Comparison of ENCODE assay signal across 29 cellular contexts in genomic region chrX:136660896-136661295, GRCh38. TPM values are rescaled to one million over a fixed set of nuclear protein-coding genes. Genes with fewer than 3 reads are reported as not detected.
DNase-seq lines count a peak whose midpoint lies in the region; ATAC-seq and TF ChIP-seq lines count a peak whose summit lies in the region.
"Had no signal": no experiment of that assay in that cellular context is flagged by ENCODE, and none has a peak within 500 bp of the region (broad histone marks: within the 10 kb centered on the region; RNA-seq: fewer than 3 reads in every experiment).

No MANE protein-coding gene starts in this region.

- H3K4me3 Mint-ChIP-seq in activated CD4-positive, alpha-beta T cell treated with anti-CD3 and anti-CD28 coated beads, Interleukin-2, amount 10 ng/mL, durations not matched to agents 7 days and 5 days = peak overlapping the region; percentile 46
- peak overlapping the region; percentile 49 for H3K4me3 Mint-ChIP-seq in CD4-positive, alpha-beta T cell
- H3K4me3 Mint-ChIP-seq in T-cell = peak overlapping the region in 2 of 3 donors; percentile 11 to 25
- no peak overlapping the region for H3K4me3 Mint-ChIP-seq in central memory CD8-positive, alpha-beta T cell
- H3K4me3 Mint-ChIP-seq: mesothelial cell of epicardium; naive B cell; stimulated activated naive CD8-positive, alpha-beta T cell treated with anti-CD3 and anti-CD28 coated beads, Interleukin-15, amount 100 ng/mL, for 72 hours had no signal

- ATAC-seq in CD4-positive, alpha-beta T cell (ENCODE audit: poor library complexity) = no peak
- ATAC-seq in T-cell (replicated peaks in 1 of 4) (no peak), psoas muscle (no peak), HG03175 (IDR thresholded peaks at IDR 0.05; ENCODE audit: unreplicated experiment) (no peak)
- no peak for ATAC-seq in central memory CD8-positive, alpha-beta T cell (replicated peaks; ENCODE audit: extremely low read depth, poor library complexity, severe bottlenecking)
- ATAC-seq: A549; stimulated activated naive CD8-positive, alpha-beta T cell treated with anti-CD3 and anti-CD28 coated beads, Interleukin-15, amount 100 ng/mL, for 72 hours had no signal

- H3K4me1 Mint-ChIP-seq in activated CD4-positive, alpha-beta T cell treated with anti-CD3 and anti-CD28 coated beads, Interleukin-2, amount 10 ng/mL, durations not matched to agents 7 days and 5 days = peaks cover 92% of the 10 kb centered on the region
- H3K4me1 Mint-ChIP-seq in CD4-positive, alpha-beta T cell (ENCODE audit: low read depth) = peaks cover 93% of the 10 kb centered on the region
- peaks cover 64 to 91% (median 83%) of the 10 kb centered on the region in 3 donors for H3K4me1 Mint-ChIP-seq in T-cell
- H3K4me1 Mint-ChIP-seq in central memory CD8-positive, alpha-beta T cell = peaks cover 16% of the 10 kb centered on the region
- H3K4me1 Mint-ChIP-seq: mesothelial cell of epicardium had no signal

- no peaks in the 10 kb centered on the region for H3K27me3 ChIP-seq in CD4-positive, alpha-beta T cell (ENCODE audit: control insufficient read depth, insufficient read depth, low read length)
- H3K27me3 ChIP-seq in psoas muscle (ENCODE audit: insufficient read depth in 3 of 3, low read length in 2 of 3) = no peaks in the 10 kb centered on the region
- H3K27me3 ChIP-seq: vagina had no signal

- peaks cover 91% of the 10 kb centered on the region for H3K36me3 Mint-ChIP-seq in activated CD4-positive, alpha-beta T cell treated with anti-CD3 and anti-CD28 coated beads, Interleukin-2, amount 10 ng/mL, durations not matched to agents 7 days and 5 days (ENCODE audit: low read depth)
- H3K36me3 Mint-ChIP-seq in CD4-positive, alpha-beta T cell (ENCODE audit: low read depth) = peaks cover 96% of the 10 kb centered on the region
- peaks cover 53% of the 10 kb centered on the region for H3K36me3 Mint-ChIP-seq in T-cell
- H3K36me3 Mint-ChIP-seq in central memory CD8-positive, alpha-beta T cell (ENCODE audit: insufficient read depth) = peaks cover 3% of the 10 kb centered on the region
- H3K36me3 Mint-ChIP-seq: mesothelial cell of epicardium had no signal

- WGBS in psoas muscle, 3 donors = 71 to 92% (median 85%) methylated on average over 1 of the region's 1 CpG

- H3K27ac Mint-ChIP-seq in activated CD4-positive, alpha-beta T cell treated with anti-CD3 and anti-CD28 coated beads, Interleukin-2, amount 10 ng/mL, durations not matched to agents 7 days and 5 days = peak overlapping the region; percentile 84
- peak overlapping the region; percentile 92 for H3K27ac Mint-ChIP-seq in CD4-positive, alpha-beta T cell
- H3K27ac Mint-ChIP-seq in T-cell = peak overlapping the region; percentile 88 to 91
- H3K27ac Mint-ChIP-seq in central memory CD8-positive, alpha-beta T cell (ENCODE audit: low read depth) = peak overlapping the region; percentile 15
- H3K27ac Mint-ChIP-seq: mesothelial cell of epicardium; stimulated activated naive CD8-positive, alpha-beta T cell treated with anti-CD3 and anti-CD28 coated beads, Interleukin-15, amount 100 ng/mL, for 72 hours had no signal

- no peaks in the 10 kb centered on the region for H3K4me1 ChIP-seq in psoas muscle
- H3K4me1 ChIP-seq: A549, vagina had no signal

- H3K27ac ChIP-seq in CD4-positive, alpha-beta T cell (ENCODE audit: low read depth, low read length) = peak overlapping the region; percentile 65
- H3K27ac ChIP-seq in psoas muscle = no peak overlapping the region
- H3K27ac ChIP-seq: A549, RWPE1, SK-N-MC, vagina, WERI-Rb-1 had no signal

- intact Hi-C loops in CD4-positive, alpha-beta T cell (cut with DNase I, micrococcal nuclease) = no loop called here
- intact Hi-C loops in psoas muscle (cut with DNase I) = no loop called here

- H3K9me3 ChIP-seq in CD4-positive, alpha-beta T cell (ENCODE audit: control insufficient read depth, low read length) = no peaks in the 10 kb centered on the region
- H3K9me3 ChIP-seq in psoas muscle = peaks cover 10% of the 10 kb centered on the region
- H3K9me3 ChIP-seq: vagina had no signal

- TF ChIP-seq CTCF in CD4-positive, alpha-beta T cell (IDR thresholded peaks at IDR 0.05) = no peak
- no peak for TF ChIP-seq CTCF in psoas muscle (IDR thresholded peaks at IDR 0.05)

- H3K9me3 Mint-ChIP-seq in activated CD4-positive, alpha-beta T cell treated with anti-CD3 and anti-CD28 coated beads, Interleukin-2, amount 10 ng/mL, durations not matched to agents 7 days and 5 days = peaks cover 19% of the 10 kb centered on the region
- no peaks in the 10 kb centered on the region for H3K9me3 Mint-ChIP-seq in CD4-positive, alpha-beta T cell
- no peaks in the 10 kb centered on the region for H3K9me3 Mint-ChIP-seq in T-cell
- no peaks in the 10 kb centered on the region for H3K9me3 Mint-ChIP-seq in central memory CD8-positive, alpha-beta T cell

- no peak overlapping the region for H3K4me3 ChIP-seq in psoas muscle
- H3K4me3 ChIP-seq: A549, SK-N-MC, vagina had no signal

- POLR2A ChIA-PET in activated CD4-positive, alpha-beta T cell treated with anti-CD3 and anti-CD28 coated beads, Interleukin-2, amount 10 ng/mL, durations not matched to agents 7 days and 5 days (lab: Charles Lee) = interaction anchor here (0.6 kb wide), 1 partner anchor 40 kb away, joined by 3 read pairs; no protein-coding TSS in a partner anchor
- POLR2A ChIA-PET in CD4-positive, alpha-beta T cell (lab: Charles Lee) = interaction anchor here (0.9 to 4.5 kb wide), 11 partner anchors 11 to 106 kb away, joined by 3 to 72 read pairs (median 6); no protein-coding TSS in a partner anchor
- POLR2A ChIA-PET in T-cell (lab: Charles Lee) = no interaction called here

- peaks cover 0 to 6% of the 10 kb centered on the region in 2 donors for H3K36me3 ChIP-seq in psoas muscle (ENCODE audit: insufficient read depth in 1 of 2, low read depth in 1 of 2)
- H3K36me3 ChIP-seq: vagina, WERI-Rb-1 had no signal

- CTCF ChIA-PET in activated CD4-positive, alpha-beta T cell treated with anti-CD3 and anti-CD28 coated beads, Interleukin-2, amount 10 ng/mL, durations not matched to agents 7 days and 5 days (lab: Charles Lee) = interaction anchor here (1.0 kb wide), 1 partner anchor 9 kb away, joined by 3 read pairs; no protein-coding TSS in a partner anchor
- CTCF ChIA-PET in CD4-positive, alpha-beta T cell (lab: Charles Lee) = no interaction called here
- CTCF ChIA-PET in T-cell (lab: Charles Lee) = no interaction called here

- no peaks in the 10 kb centered on the region for H3K27me3 Mint-ChIP-seq in activated CD4-positive, alpha-beta T cell treated with anti-CD3 and anti-CD28 coated beads, Interleukin-2, amount 10 ng/mL, durations not matched to agents 7 days and 5 days
- H3K27me3 Mint-ChIP-seq in CD4-positive, alpha-beta T cell = no peaks in the 10 kb centered on the region
- H3K27me3 Mint-ChIP-seq in T-cell = peaks cover 0 to 11% of the 10 kb centered on the region in 2 donors
- no peaks in the 10 kb centered on the region for H3K27me3 Mint-ChIP-seq in central memory CD8-positive, alpha-beta T cell
- H3K27me3 Mint-ChIP-seq: naive B cell; stimulated activated naive CD8-positive, alpha-beta T cell treated with anti-CD3 and anti-CD28 coated beads, Interleukin-15, amount 100 ng/mL, for 72 hours had no signal

- DNase-seq in activated CD4-positive, alpha-beta T cell treated with anti-CD3 and anti-CD28 coated beads, Interleukin-2, amount 10 ng/mL, durations not matched to agents 7 days and 5 days = no peak
- DNase-seq in activated CD4-positive, alpha-beta T cell treated with anti-CD3 and anti-CD28 coated beads, Interleukin-2, amount 50 U/mL, for 1 hour = no peak
- no peak for DNase-seq in CD4-positive, alpha-beta T cell
- DNase-seq in T-cell = no peak
- no peak for DNase-seq in central memory CD8-positive, alpha-beta T cell (ENCODE audit: low spot score in 2 of 2)
- DNase-seq in psoas muscle = no peak
- DNase-seq in stimulated activated CD4-positive, alpha-beta T cell treated with anti-CD3 and anti-CD28 coated beads, Interleukin-2, amount 100 ng/mL, for 48 hours = no peak
- DNase-seq: activated CD8-positive, alpha-beta memory T cell treated with anti-CD3 and anti-CD28 coated beads for 24 hours; AML-193; amniotic stem cell; COR-L47; effector CD8-positive, alpha-beta T cell; erythroblast; kidney; MV-4-11; naive B cell; NCI-H446 treated with DMSO at 0.1 percent for 48 hours; NCI-H82; stimulated activated naive CD8-positive, alpha-beta T cell treated with anti-CD3 and anti-CD28 coated beads, Interleukin-15, amount 100 ng/mL, for 72 hours; WERI-Rb-1 had no signal

RNA-seq across cellular contexts. Expression of gene CD40LG, which starts 12.9 kb away (rescaled TPM):
- 100 to 1,000 TPM; 114 to 139 TPM for total RNA-seq in activated CD4-positive, alpha-beta T cell treated with anti-CD3 and anti-CD28 coated beads, Interleukin-2, amount 10 ng/mL, durations not matched to agents 7 days and 5 days
- total RNA-seq in CD4-positive, alpha-beta T cell = 10 to 100 TPM; 44.7 to 47.6 TPM
- total RNA-seq in T-cell (10 to 100 TPM; 23.8 to 38.4 (median 37.1) TPM), psoas muscle (under 1 TPM in 1 of 4 donors, not detected in 3; 0.25 TPM)
- polyA plus RNA-seq in psoas muscle = not detected
- total RNA-seq: H4, LHCN-M2, lower leg skin, mesothelial cell of epicardium, vagina had no signal
- polyA plus RNA-seq: A549 had no signal

Comparison
In these comparisons a context has a peak if more than half of its experiments do, and no peak if none do; other contexts are left out.
1. H3K27ac Mint-ChIP-seq: peak in every context shown above with its lines; median percentile 92 in CD4-positive, alpha-beta T cell; 90 in T-cell; 84 in activated CD4-positive, alpha-beta T cell treated with anti-CD3 and anti-CD28 coated beads, Interleukin-2, amount 10 ng/mL, durations not matched to agents 7 days and 5 days; 15 in central memory CD8-positive, alpha-beta T cell.
2. RNA of gene CD40LG, which starts 12.9 kb away (total RNA-seq): 114 to 139 TPM in activated CD4-positive, alpha-beta T cell treated with anti-CD3 and anti-CD28 coated beads, Interleukin-2, amount 10 ng/mL, durations not matched to agents 7 days and 5 days, 44.7 to 47.6 TPM in CD4-positive, alpha-beta T cell and 23.8 to 38.4 TPM in T-cell; 0.25 TPM in psoas muscle; every median in the first group is over 10 times any median in the second.
3. POLR2A ChIA-PET loops: an anchor here in activated CD4-positive, alpha-beta T cell treated with anti-CD3 and anti-CD28 coated beads, Interleukin-2, amount 10 ng/mL, durations not matched to agents 7 days and 5 days (0.6 kb wide) and CD4-positive, alpha-beta T cell (0.9 to 4.5 kb wide); none called in T-cell.